Comparison of ENCODE assay signal across 15 cellular contexts in genomic region chr11:111557425-111558111, GRCh38. TPM values are rescaled to one million over a fixed set of nuclear protein-coding genes. Genes with fewer than 3 reads are reported as not detected.
DNase-seq lines count a peak whose midpoint lies in the region; ATAC-seq and TF ChIP-seq lines count a peak whose summit lies in the region.
"Had no signal": no experiment of that assay in that cellular context is flagged by ENCODE, and none has a peak within 500 bp of the region (broad histone marks: within the 10 kb centered on the region; RNA-seq: fewer than 3 reads in every experiment).

No MANE protein-coding gene starts in this region.

- CTCF ChIA-PET in WTC11 (lab: Charles Lee), result no interaction called here

- DNase-seq in GM04504 (ENCODE audit: low read depth), result peak; percentile 95
- DNase-seq in WTC11 (ENCODE audit: low spot score), result no peak
- DNase-seq in foreskin keratinocyte, result peak; percentile 95 to 99
- DNase-seq in stomach, result no peak
- no peak for DNase-seq in activated CD4-positive, alpha-beta T cell treated with anti-CD3 and anti-CD28 coated beads, Interleukin-2, amount 50 U/mL, for 1 hour
- no peak for DNase-seq in effector memory CD8-positive, alpha-beta T cell
- no peak for DNase-seq in NOMO-1 treated with dmso at 0.1 percent for 144 hours (lab: John Stamatoyannopoulos, UW; ENCODE audit: unreplicated experiment)
- DNase-seq: activated CD4-positive, alpha-beta T cell treated with anti-CD3 and anti-CD28 coated beads, Interleukin-2, amount 50 U/mL, for 48 hours; naive B cell; NCI-H2081 had no signal

- H3K27me3 ChIP-seq in foreskin keratinocyte, result no peaks in the 10 kb centered on the region
- no peaks in the 10 kb centered on the region for H3K27me3 ChIP-seq in stomach

- TF ChIP-seq CTCF in WTC11 (IDR thresholded peaks at IDR 0.05) (no peak), foreskin keratinocyte (conservative IDR thresholded peaks at IDR 0.05) (peak; percentile 1), stomach (IDR thresholded peaks at IDR 0.05) (no peak)

- H3K9me3 ChIP-seq in stomach, result peaks cover 0 to 7% (median 0%) of the 10 kb centered on the region in 4 donors

- H3K36me3 Mint-ChIP-seq in WTC11, result peaks cover 25% of the 10 kb centered on the region
- H3K36me3 Mint-ChIP-seq in effector memory CD8-positive, alpha-beta T cell (ENCODE audit: insufficient read depth), result no peaks in the 10 kb centered on the region

- no peak for ATAC-seq in WTC11
- ATAC-seq in foreskin keratinocyte, result peak; percentile 53
- no peak for ATAC-seq in HG03342 (IDR thresholded peaks at IDR 0.05; ENCODE audit: unreplicated experiment)
- no peak for ATAC-seq in effector memory CD8-positive, alpha-beta T cell (replicated peaks)
- ATAC-seq: activated naive CD4-positive, alpha-beta T cell treated with anti-CD3 and anti-CD28 coated beads, Interleukin-2, amount 50 U/mL, for 72 hours had no signal

- peaks cover 26% of the 10 kb centered on the region for H3K9me3 Mint-ChIP-seq in WTC11
- no peaks in the 10 kb centered on the region for H3K9me3 Mint-ChIP-seq in effector memory CD8-positive, alpha-beta T cell

- WGBS in stomach, 5 donors, result 60 to 75% (median 74%) methylated on average over 5 of the region's 5 CpGs

- peaks cover 0 to 40% (median 3%) of the 10 kb centered on the region in 4 donors for H3K36me3 ChIP-seq in stomach

- intact Hi-C loops in stomach (cut with DNase I; ENCODE audit: low total_unique reads), result no loop called here

- H3K4me3 ChIP-seq in stomach, result no peak overlapping the region

- peaks cover 18% of the 10 kb centered on the region for H3K4me1 Mint-ChIP-seq in WTC11
- H3K4me1 Mint-ChIP-seq in effector memory CD8-positive, alpha-beta T cell (ENCODE audit: low read depth in 2 of 2), result no peaks in the 10 kb centered on the region
- H3K4me1 Mint-ChIP-seq: naive B cell had no signal

- POLR2A ChIA-PET in WTC11 (lab: Charles Lee), result no interaction called here

- H3K27ac ChIP-seq in foreskin keratinocyte (peak overlapping the region; percentile 82), stomach (peak overlapping the region in 4 of 5 donors; percentile 36 to 68 (median 59))
- H3K27ac ChIP-seq: HL-60 had no signal

- H3K4me1 ChIP-seq in foreskin keratinocyte (peaks cover 37% of the 10 kb centered on the region), stomach (peaks cover 0 to 11% (median 4%) of the 10 kb centered on the region in 4 donors)

- peaks cover 6% of the 10 kb centered on the region; the same call in 1 of the 2 replicates for H3K27me3 Mint-ChIP-seq in WTC11 (ENCODE audit: low read depth)
- peaks cover 11 to 15% of the 10 kb centered on the region in 2 donors for H3K27me3 Mint-ChIP-seq in effector memory CD8-positive, alpha-beta T cell

- no peak for TF ChIP-seq EP300 in stomach (IDR thresholded peaks at IDR 0.05)

- H3K4me3 Mint-ChIP-seq in WTC11, result no peak overlapping the region
- H3K4me3 Mint-ChIP-seq in effector memory CD8-positive, alpha-beta T cell, result no peak overlapping the region
- H3K4me3 Mint-ChIP-seq: naive B cell had no signal

- peak overlapping the region; percentile 15; the same call in 1 of the 2 replicates for H3K27ac Mint-ChIP-seq in WTC11
- H3K27ac Mint-ChIP-seq in effector memory CD8-positive, alpha-beta T cell, result no peak overlapping the region
- H3K27ac Mint-ChIP-seq: activated naive CD4-positive, alpha-beta T cell treated with anti-CD3 and anti-CD28 coated beads, Interleukin-2, amount 50 U/mL, for 72 hours; naive B cell had no signal

- TF ChIP-seq POLR2A in stomach (IDR thresholded peaks at IDR 0.05), result no peak

TF ChIP-seq in WTC11, 78 proteins besides CTCF, POLR2A, EP300 and RAD21 (continues in another document):
- TF ChIP-seq MYBL2 (CRISPR knock-in tag; IDR thresholded peaks at IDR 0.05), result no peak
- no peak for TF ChIP-seq ETV6 (CRISPR knock-in tag; IDR thresholded peaks at IDR 0.05)
- no peak for TF ChIP-seq USF2 (CRISPR knock-in tag; IDR thresholded peaks at IDR 0.05)
- no peak for TF ChIP-seq PRDM15 (CRISPR knock-in tag; IDR thresholded peaks at IDR 0.05)
- TF ChIP-seq ZNF317 (CRISPR knock-in tag; IDR thresholded peaks at IDR 0.05; ENCODE audit: borderline replicate concordance, low read depth), result no peak
- no peak for TF ChIP-seq E2F1 (CRISPR knock-in tag; IDR thresholded peaks at IDR 0.05)
- TF ChIP-seq TEAD1 (CRISPR knock-in tag; IDR thresholded peaks at IDR 0.05), result no peak
- no peak for TF ChIP-seq NFE2L1 (CRISPR knock-in tag; IDR thresholded peaks at IDR 0.05)
- TF ChIP-seq ZNF423 (CRISPR knock-in tag; IDR thresholded peaks at IDR 0.05), result no peak
- no peak for TF ChIP-seq SP1 (CRISPR knock-in tag; conservative IDR thresholded peaks at IDR 0.05)

RNA-seq across cellular contexts. Expression of gene LAYN, which starts 17.0 kb away (rescaled TPM):
- total RNA-seq in WTC11 (2021) (3.0 to 3.7 TPM (median 3.6 TPM) in 3 replicates), foreskin keratinocyte (8.1 TPM in 2 replicates), stomach (10 to 100 TPM in 3 of 5 donors, 1 to 10 TPM in 1, under 1 TPM in 1; 0.87 to 54.0 (median 23.5) TPM)
- polyA plus RNA-seq in foreskin keratinocyte (6.8 and 7.0 TPM in 2 replicates), stomach (1 to 10 TPM; 2.4 to 3.3 (median 2.6) TPM)

RNA-seq across cellular contexts. Expression of gene HOATZ, which starts 43.0 kb away (rescaled TPM):
- not detected in 3 replicates for total RNA-seq in WTC11 (2021)
- total RNA-seq in foreskin keratinocyte, result not detected in 2 replicates
- polyA plus RNA-seq in foreskin keratinocyte, result not detected in 2 replicates
- total RNA-seq in stomach, result not detected
- under 1 TPM in 1 of 3 donors, not detected in 2; 0.18 TPM for polyA plus RNA-seq in stomach
- total RNA-seq: activated naive CD4-positive, alpha-beta T cell treated with anti-CD3 and anti-CD28 coated beads, Interleukin-2, amount 50 U/mL, for 72 hours; frontal cortex; urinary bladder had no signal
- polyA plus RNA-seq: urinary bladder had no signal

RNA-seq across cellular contexts. Expression of gene SIK2, which starts 44.7 kb away (rescaled TPM):
- total RNA-seq in WTC11 (2021) (6.7 to 8.6 TPM (median 7.2 TPM) in 3 replicates), foreskin keratinocyte (8.7 and 9.0 TPM in 2 replicates), stomach (10 to 100 TPM in 4 of 5 donors, 1 to 10 TPM in 1; 5.5 to 86.9 (median 41.7) TPM)
- polyA plus RNA-seq in foreskin keratinocyte (2.3 and 2.6 TPM in 2 replicates), stomach (10 to 100 TPM in 1 of 3 donors, 1 to 10 TPM in 2; 6.0 to 10.6 (median 8.9) TPM)

RNA-seq across cellular contexts. Expression of gene BTG4, which starts 45.4 kb away (rescaled TPM):
- 0.18 TPM in 1 of 3 replicates, not detected in the others for total RNA-seq in WTC11 (2021)
- total RNA-seq in foreskin keratinocyte, result 0.14 and 0.24 TPM in 2 replicates
- polyA plus RNA-seq in foreskin keratinocyte, result 0.10 TPM in 1 of 2 replicates, not detected in the other
- not detected for total RNA-seq in stomach
- not detected for polyA plus RNA-seq in stomach
- total RNA-seq: frontal cortex, urinary bladder had no signal
- polyA plus RNA-seq: urinary bladder had no signal

Comparison
In these comparisons a context has a peak if more than half of its experiments do, and no peak if none do; other contexts are left out.
1. DNase-seq: peak in GM04504 (single experiment) and foreskin keratinocyte (2 of 2); none in WTC11 (single experiment), stomach (single experiment), activated CD4-positive, alpha-beta T cell treated with anti-CD3 and anti-CD28 coated beads, Interleukin-2, amount 50 U/mL, for 1 hour (single experiment), effector memory CD8-positive, alpha-beta T cell (0 of 3) and NOMO-1 treated with dmso at 0.1 percent for 144 hours (single experiment).